ENCODE assay signal across 18 cellular contexts in the genomic region with DNA sequence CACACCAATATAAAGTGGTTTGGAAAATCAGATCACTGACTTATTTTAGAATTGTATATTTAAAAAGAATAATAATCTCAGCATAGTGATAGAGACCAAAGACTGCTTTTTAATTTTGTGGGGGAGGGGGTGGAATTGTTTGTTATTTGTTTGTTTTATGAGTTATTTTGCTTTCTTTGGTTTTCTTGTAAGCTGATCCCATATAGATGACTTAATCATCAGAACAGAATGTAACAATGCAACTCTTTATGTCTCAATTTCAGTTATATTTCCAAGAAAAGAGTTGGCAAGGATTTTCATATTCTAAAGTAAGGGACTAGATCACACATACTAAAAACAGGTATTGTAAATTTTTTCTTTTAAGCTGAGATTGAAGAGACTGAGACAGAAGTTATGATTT.
"Had no signal": no experiment of that assay in that cellular context is flagged by ENCODE, and none has a peak within 500 bp of the region (broad histone marks: within the 10 kb centered on the region; RNA-seq: fewer than 3 reads in every experiment).

No MANE protein-coding gene starts in this region.

- H3K9me3 ChIP-seq: esophagus muscularis mucosa, left ventricle myocardium inferior, tibial artery had no signal

- H3K4me3 ChIP-seq: dorsolateral prefrontal cortex, esophagus muscularis mucosa, left ventricle myocardium inferior, tibial artery had no signal

- FAIRE-seq: kidney, urothelium cell line had no signal

- H3K4me1 ChIP-seq: left ventricle myocardium inferior had no signal

- H3K27me3 ChIP-seq: brain microvascular endothelial cell, dorsolateral prefrontal cortex, esophagus muscularis mucosa, tibial artery had no signal

- H3K27ac ChIP-seq: brain microvascular endothelial cell, dorsolateral prefrontal cortex, esophagus muscularis mucosa, left ventricle myocardium inferior, tibial artery had no signal

- H3K36me3 ChIP-seq: brain microvascular endothelial cell, esophagus muscularis mucosa, left ventricle myocardium inferior, tibial artery had no signal

- DNase-seq: activated CD4-positive, alpha-beta T cell treated with anti-CD3 and anti-CD28 coated beads for 36 hours; activated CD8-positive, alpha-beta memory T cell treated with anti-CD3 and anti-CD28 coated beads, Interleukin-2, amount 50 U/mL, for 48 hours; activated CD8-positive, alpha-beta T cell treated with anti-CD3 and anti-CD28 coated beads, Interleukin-2, amount 10 ng/mL, durations not matched to agents 7 days and 5 days; activated gamma-delta T cell treated with Interleukin-2 at 50 U/mL for 16 hours; activated T-cell treated with anti-CD3 and anti-CD28 coated beads, Interleukin-2, amount 50 U/mL, for 72 hours; brain microvascular endothelial cell; dorsolateral prefrontal cortex; endodermal cell; kidney; left ventricle myocardium inferior; mesenchymal stem cell; naive thymus-derived CD8-positive, alpha-beta T cell; stimulated activated CD4-positive, alpha-beta T cell treated with anti-CD3 and anti-CD28 coated beads, Interleukin-15, amount 100 ng/mL, for 24 hours; stimulated activated CD4-positive, alpha-beta T cell treated with anti-CD3 and anti-CD28 coated beads, Interleukin-4, amount 100 ng/mL, for 1 hour; stimulated activated naive CD4-positive, alpha-beta T cell; tibial artery had no signal

- ATAC-seq: activated CD4-positive, alpha-beta T cell treated with anti-CD3 and anti-CD28 coated beads for 36 hours; activated CD8-positive, alpha-beta T cell treated with anti-CD3 and anti-CD28 coated beads, Interleukin-2, amount 10 ng/mL, durations not matched to agents 7 days and 5 days; activated T-cell treated with anti-CD3 and anti-CD28 coated beads, Interleukin-2, amount 50 U/mL, for 72 hours; naive thymus-derived CD8-positive, alpha-beta T cell had no signal
